Comparison of ENCODE assay signal across 26 cellular contexts in genomic region chr13:57352114-57352513, GRCh38.
"Had no signal": no experiment of that assay in that cellular context is flagged by ENCODE, and none has a peak within 500 bp of the region (broad histone marks: within the 10 kb centered on the region; RNA-seq: fewer than 3 reads in every experiment).

No MANE protein-coding gene starts in this region.

- DNase-seq: activated B cell treated with CpG ODN at 0.5 μM for 24 hours; activated CD4-positive, alpha-beta memory T cell treated with anti-CD3 and anti-CD28 coated beads for 36 hours; activated CD4-positive, alpha-beta T cell treated with anti-CD3 and anti-CD28 coated beads for 4 hours; activated CD4-positive, alpha-beta T cell treated with anti-CD3 and anti-CD28 coated beads, Interleukin-2, amount 10 ng/mL, durations not matched to agents 24 days and 14 days; activated CD4-positive, alpha-beta T cell treated with anti-CD3 and anti-CD28 coated beads, Interleukin-2, amount 50 U/mL, for 1 hour; activated CD4-positive, alpha-beta T cell treated with anti-CD3 and anti-CD28 coated beads, Interleukin-2, amount 50 U/mL, for 4 hours; activated CD4-positive, CD25-positive, alpha-beta regulatory T cell treated with anti-CD3 and anti-CD28 coated beads, Interleukin-2, amount 50 U/mL, for 72 hours; activated CD8-positive, alpha-beta memory T cell treated with anti-CD3 and anti-CD28 coated beads, Interleukin-2, amount 50 U/mL, for 4 hours; activated CD8-positive, alpha-beta T cell treated with anti-CD3 and anti-CD28 coated beads for 36 hours; activated effector memory CD4-positive, alpha-beta T cell treated with anti-CD3 and anti-CD28 coated beads, Interleukin-2, amount 50 U/mL, for 16 hours; activated gamma-delta T cell treated with Interleukin-2 at 50 U/mL for 16 hours; activated naive CD4-positive, alpha-beta T cell; activated naive CD4-positive, alpha-beta T cell treated with anti-CD3 and anti-CD28 coated beads for 36 hours; activated naive CD4-positive, alpha-beta T cell treated with anti-CD3 and anti-CD28 coated beads, Interleukin-2, amount 50 U/mL, for 16 hours; activated naive CD8-positive, alpha-beta T cell treated with anti-CD3 and anti-CD28 coated beads for 36 hours; activated T-cell treated with anti-CD3 and anti-CD28 coated beads for 4 hours; activated T-cell treated with anti-CD3 and anti-CD28 coated beads, Interleukin-2, amount 50 U/mL, for 1 hour; activated T-cell treated with anti-CD3 and anti-CD28 coated beads, Interleukin-2, amount 50 U/mL, for 4 hours; activated T-cell treated with anti-CD3 and anti-CD28 coated beads, Interleukin-2, amount 50 U/mL, for 72 hours; adrenal gland; amniotic stem cell; aorta; body of pancreas; brain microvascular endothelial cell; central memory CD4-positive, alpha-beta T cell; T-helper 17 cell had no signal
